ENCODE assay signal across 1 cellular context in genomic region chr22:35589071-35589735, GRCh38.
TF ChIP-seq lines count a peak whose summit lies in the region.

No MANE protein-coding gene starts in this region.

TF ChIP-seq in IMR-90, 13 proteins besides CTCF, POLR2A, EP300 and RAD21 (continued from another document):
- TF ChIP-seq USF2 (IDR thresholded peaks at IDR 0.05; ENCODE audit: low read depth, low read length): no peak
- no peak for TF ChIP-seq MXI1 (IDR thresholded peaks at IDR 0.05; ENCODE audit: borderline replicate concordance, low read depth, low read length)
- TF ChIP-seq ELK1 (IDR thresholded peaks at IDR 0.05; ENCODE audit: borderline replicate concordance, low read depth, low read length): no peak
- TF ChIP-seq MAZ (IDR thresholded peaks at IDR 0.05; ENCODE audit: borderline replicate concordance, low read depth, low read length): peak; percentile 42
- no peak for TF ChIP-seq MAFK (IDR thresholded peaks at IDR 0.05; ENCODE audit: low read depth, low read length)
